26 cellular contexts compared by ENCODE assay signal in the genomic region with DNA sequence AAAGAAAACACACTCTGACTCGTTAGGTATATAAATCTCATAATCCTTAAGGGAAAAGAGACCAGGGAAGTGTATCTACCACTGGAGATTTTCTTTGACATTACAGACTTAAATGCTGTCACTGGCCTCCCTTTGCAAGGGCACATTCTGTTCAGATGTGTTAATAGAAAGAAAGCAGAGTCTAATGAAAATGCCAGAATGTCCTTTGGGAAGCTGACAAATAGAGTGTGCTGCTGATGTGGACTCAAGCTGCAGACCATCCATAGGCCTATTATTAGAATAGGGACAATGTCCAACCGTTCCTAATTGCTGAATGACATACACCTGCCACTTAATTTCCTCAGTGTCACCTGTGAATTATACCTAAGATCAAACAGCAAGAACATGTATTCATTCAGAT. TPM values are rescaled to one million over a fixed set of nuclear protein-coding genes. Genes with fewer than 3 reads are reported as not detected.
DNase-seq lines count a peak whose midpoint lies in the region; ATAC-seq and TF ChIP-seq lines count a peak whose summit lies in the region.
"Had no signal": no experiment of that assay in that cellular context is flagged by ENCODE, and none has a peak within 500 bp of the region (broad histone marks: within the 10 kb centered on the region; RNA-seq: fewer than 3 reads in every experiment).

No MANE protein-coding gene starts in this region.

- peak overlapping the region in 8 of 11 experiments; percentile 1 to 58 (median 31); a peak in 11 of 22 replicates for H3K4me2 ChIP-seq in BLaER1 treated with 17β-estradiol and CSF1 and Interleukin-3, amounts not matched to agents 10 nM and 100 nM
- no peak overlapping the region for H3K4me2 ChIP-seq in Karpas-422 (ENCODE audit: low read depth, low read length, poor library complexity, severe bottlenecking)
- H3K4me2 ChIP-seq: smooth muscle cell had no signal

- H3K79me2 ChIP-seq in Karpas-422 (ENCODE audit: low read length), result no peaks in the 10 kb centered on the region

- H3K27ac ChIP-seq in BLaER1 treated with 17β-estradiol and CSF1 and Interleukin-3, amounts not matched to agents 10 nM and 100 nM, result no peak overlapping the region
- H3K27ac ChIP-seq in WERI-Rb-1, result peak overlapping the region; percentile 55; the same call in 1 of the 2 replicates
- peak overlapping the region; percentile 53 for H3K27ac ChIP-seq in right cardiac atrium (ENCODE audit: low read length)
- no peak overlapping the region for H3K27ac ChIP-seq in Karpas-422 (ENCODE audit: low read length)
- H3K27ac ChIP-seq: dorsolateral prefrontal cortex, gastroesophageal sphincter, left lung, stomach, thyroid gland had no signal

- no peaks in the 10 kb centered on the region for H3K27me3 ChIP-seq in BLaER1 treated with 17β-estradiol and CSF1 and Interleukin-3, amounts not matched to agents 10 nM and 100 nM
- H3K27me3 ChIP-seq in WERI-Rb-1 (ENCODE audit: insufficient read depth, low read depth, severe bottlenecking) (no peaks in the 10 kb centered on the region), right cardiac atrium (ENCODE audit: control insufficient read depth, insufficient read depth) (no peaks in the 10 kb centered on the region), Karpas-422 (ENCODE audit: low read length) (no peaks in the 10 kb centered on the region)
- H3K27me3 ChIP-seq: thyroid gland had no signal

- ATAC-seq in right cardiac atrium, result peak; percentile 59 to 73
- ATAC-seq: gastroesophageal sphincter; GM12878; left lung; naive thymus-derived CD8-positive, alpha-beta T cell had no signal

- peaks cover 10 to 25% (median 16%) of the 10 kb centered on the region in 10 experiments; a peak in 17 of 20 replicates for H3K4me1 ChIP-seq in BLaER1 treated with 17β-estradiol and CSF1 and Interleukin-3, amounts not matched to agents 10 nM and 100 nM
- H3K4me1 ChIP-seq in right cardiac atrium (ENCODE audit: control insufficient read depth, insufficient read depth, low read length), result no peaks in the 10 kb centered on the region
- H3K4me1 ChIP-seq in Karpas-422 (ENCODE audit: low read length), result peaks cover 8% of the 10 kb centered on the region
- H3K4me1 ChIP-seq: gastroesophageal sphincter, left lung had no signal

- DNase-seq in NCI-H146 (lab: John Stamatoyannopoulos, UW) (peak; percentile 98), WERI-Rb-1 (no peak), right cardiac atrium (no peak), Karpas-422 (no peak), GM03348 (ENCODE audit: low spot score) (no peak), NCI-H187 (lab: John Stamatoyannopoulos, UW) (no peak), SIG-M5 (lab: John Stamatoyannopoulos, UW) (no peak)
- DNase-seq: ACHN; activated CD4-positive, alpha-beta T cell treated with anti-CD3 and anti-CD28 coated beads for 48 hours; activated CD8-positive, alpha-beta memory T cell treated with anti-CD3 and anti-CD28 coated beads for 24 hours; left lung; naive thymus-derived CD8-positive, alpha-beta T cell; occipital lobe; stimulated activated CD4-positive, alpha-beta T cell treated with anti-CD3 and anti-CD28 coated beads, Interleukin-1b, Interleukin-23, amount 100 ng/mL, for 48 hours; stimulated activated CD8-positive, alpha-beta memory T cell treated with anti-CD3 and anti-CD28 coated beads, Interleukin-4, amount 100 ng/mL, for 48 hours had no signal

- H3K36me3 ChIP-seq in BLaER1 treated with 17β-estradiol and CSF1 and Interleukin-3, amounts not matched to agents 10 nM and 100 nM, result no peaks in the 10 kb centered on the region
- H3K36me3 ChIP-seq in WERI-Rb-1, result no peaks in the 10 kb centered on the region
- no peaks in the 10 kb centered on the region for H3K36me3 ChIP-seq in Karpas-422 (ENCODE audit: insufficient read depth, low read length)
- H3K36me3 ChIP-seq: gastroesophageal sphincter, left lung, stomach, thyroid gland had no signal

- H4K20me1 ChIP-seq in BLaER1 treated with 17β-estradiol and CSF1 and Interleukin-3, amounts not matched to agents 10 nM and 100 nM, result no peaks in the 10 kb centered on the region
- no peaks in the 10 kb centered on the region for H4K20me1 ChIP-seq in Karpas-422 (ENCODE audit: insufficient read depth, low read depth, low read length)

- no peak overlapping the region for H2AFZ ChIP-seq in Karpas-422 (ENCODE audit: low read length)

- 35% methylated on average over 2 of the region's 2 CpGs for WGBS in right cardiac atrium

- intact Hi-C loops in right cardiac atrium (cut with DNase I), result no loop called here

- TF ChIP-seq CTCF in WERI-Rb-1 (IDR thresholded peaks at IDR 0.05; ENCODE audit: low read depth, low read length), result no peak

- no peak overlapping the region for H3K4me3 ChIP-seq in BLaER1 treated with 17β-estradiol and CSF1 and Interleukin-3, amounts not matched to agents 10 nM and 100 nM
- H3K4me3 ChIP-seq in WERI-Rb-1 (ENCODE audit: low read depth, low read length) (no peak overlapping the region), right cardiac atrium (ENCODE audit: low read length) (no peak overlapping the region), Karpas-422 (ENCODE audit: low read length) (no peak overlapping the region)
- H3K4me3 ChIP-seq: dorsolateral prefrontal cortex, gastroesophageal sphincter, GM12878, left lung, smooth muscle cell, stomach, thyroid gland had no signal

- H3K9ac ChIP-seq in BLaER1 treated with 17β-estradiol and CSF1 and Interleukin-3, amounts not matched to agents 10 nM and 100 nM, result no peak overlapping the region
- H3K9ac ChIP-seq in Karpas-422 (ENCODE audit: low read length), result no peak overlapping the region

- no peaks in the 10 kb centered on the region for H3K9me2 ChIP-seq in Karpas-422 (replicated peaks; ENCODE audit: insufficient read depth, low read length)

- no peaks in the 10 kb centered on the region for H3K9me3 ChIP-seq in BLaER1 treated with 17β-estradiol and CSF1 and Interleukin-3, amounts not matched to agents 10 nM and 100 nM (replicated peaks in 1 of 11)
- H3K9me3 ChIP-seq in WERI-Rb-1 (ENCODE audit: severe bottlenecking) (no peaks in the 10 kb centered on the region), right cardiac atrium (ENCODE audit: control insufficient read depth, low read length) (no peaks in the 10 kb centered on the region), Karpas-422 (ENCODE audit: low read length) (no peaks in the 10 kb centered on the region)
- H3K9me3 ChIP-seq: gastroesophageal sphincter, left lung, stomach, thyroid gland had no signal

RNA-seq across cellular contexts. Expression of gene SLC35D3, which starts 41.2 kb away (rescaled TPM):
- total RNA-seq in right cardiac atrium, result not detected
- 0.05 TPM for polyA plus RNA-seq in right cardiac atrium
- total RNA-seq in Karpas-422 (2014; rRNA removed; shearing (Covaris generic); ENCODE audit: low replicate concordance), result not detected in 2 replicates
- total RNA-seq: endothelial cell of umbilical vein; fibroblast of lung; GM12878; mesenteric fat pad; naive thymus-derived CD8-positive, alpha-beta T cell; occipital lobe; smooth muscle cell; thyroid gland had no signal
- polyA plus RNA-seq: BJ; endothelial cell of umbilical vein; fibroblast of lung; GM12878; naive thymus-derived CD8-positive, alpha-beta T cell; smooth muscle cell had no signal

Comparison
In these comparisons a context has a peak if more than half of its experiments do, and no peak if none do; other contexts are left out.
1. H3K27ac ChIP-seq: peak in WERI-Rb-1 (single experiment) and right cardiac atrium (single experiment); none in BLaER1 treated with 17β-estradiol and CSF1 and Interleukin-3, amounts not matched to agents 10 nM and 100 nM (0 of 11) and Karpas-422 (single experiment).